23 cellular contexts compared by ENCODE assay signal in the genomic region with DNA sequence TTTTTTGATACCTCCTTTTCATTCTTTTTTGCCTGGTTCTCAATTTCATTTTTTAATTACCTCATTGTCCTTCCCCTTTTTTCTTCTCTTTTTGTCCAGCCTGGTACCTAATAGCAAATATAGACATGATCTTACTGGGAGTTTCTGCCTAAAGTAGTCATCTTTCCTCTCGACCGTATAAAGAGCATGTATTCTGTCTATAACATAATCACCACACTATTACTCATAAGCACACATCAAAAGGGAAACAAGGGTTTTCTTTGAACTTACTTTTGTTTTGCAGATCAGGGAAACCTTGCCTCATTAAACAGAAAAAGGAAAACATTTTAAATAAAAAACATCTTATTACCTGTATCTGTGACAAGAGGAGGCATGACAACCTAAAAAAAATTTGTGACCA. TPM values are rescaled to one million over a fixed set of nuclear protein-coding genes. Genes with fewer than 3 reads are reported as not detected.
DNase-seq lines count a peak whose midpoint lies in the region; ATAC-seq, FAIRE-seq and TF ChIP-seq lines count a peak whose summit lies in the region.
"Had no signal": no experiment of that assay in that cellular context is flagged by ENCODE, and none has a peak within 500 bp of the region (broad histone marks: within the 10 kb centered on the region; RNA-seq: fewer than 3 reads in every experiment).

No MANE protein-coding gene starts in this region.

- H3K4me1 ChIP-seq in K562 (replicated peaks in 1 of 2; ENCODE audit: control insufficient read depth in 2 of 2, insufficient read depth in 2 of 2, low read length in 2 of 2) = no peaks in the 10 kb centered on the region
- no peaks in the 10 kb centered on the region for H3K4me1 ChIP-seq in ovary (ENCODE audit: insufficient read depth)
- H3K4me1 ChIP-seq: esophagus squamous epithelium had no signal

- H3K27ac Mint-ChIP-seq in activated T-cell treated with anti-CD3 and anti-CD28 coated beads, Interleukin-2, amount 50 U/mL, for 24 hours = peak overlapping the region; percentile 92
- peak overlapping the region; percentile 69 for H3K27ac Mint-ChIP-seq in T-helper 1 cell treated with Interleukin-12 subunit alpha and Interleukin-12 subunit beta and Interleukin-4 antibody, amounts not matched to agents 30 μg/mL and 1 μg/mL, for 36 hours
- peak overlapping the region; percentile 6 for H3K27ac Mint-ChIP-seq in stimulated activated naive B cell treated with anti-CD40 and anti-IgM and Interleukin-4, amounts not matched to agents 10 μg/mL and 1 μg/mL and 100 μg/mL, for 72 hours
- H3K27ac Mint-ChIP-seq: activated B cell treated with CpG ODN at 0.5 μM for 24 hours had no signal

- TF ChIP-seq CTCF in K562 (IDR thresholded peaks at IDR 0.05 in 2 of 3, conservative IDR thresholded peaks at IDR 0.05 in 1 of 3; ENCODE audit: insufficient read depth in 2 of 3, low read depth in 1 of 3, low read length in 3 of 3) = no peak
- TF ChIP-seq CTCF in ovary (IDR thresholded peaks at IDR 0.05) = no peak

- H3K27me3 ChIP-seq in K562 (ENCODE audit: control insufficient read depth in 2 of 2, insufficient read depth in 2 of 2, low read length in 2 of 2) (no peaks in the 10 kb centered on the region), ovary (no peaks in the 10 kb centered on the region)
- H3K27me3 ChIP-seq: esophagus squamous epithelium had no signal

- H3K9me1 ChIP-seq in K562 (ENCODE audit: control insufficient read depth, insufficient read depth, low read length) = no peaks in the 10 kb centered on the region

- H3K4me3 Mint-ChIP-seq in activated T-cell treated with anti-CD3 and anti-CD28 coated beads, Interleukin-2, amount 50 U/mL, for 24 hours = no peak overlapping the region
- peak overlapping the region; percentile 38 for H3K4me3 Mint-ChIP-seq in T-helper 1 cell treated with Interleukin-12 subunit alpha and Interleukin-12 subunit beta and Interleukin-4 antibody, amounts not matched to agents 30 μg/mL and 1 μg/mL, for 36 hours
- no peak overlapping the region for H3K4me3 Mint-ChIP-seq in stimulated activated naive B cell treated with anti-CD40 and anti-IgM and Interleukin-4, amounts not matched to agents 10 μg/mL and 1 μg/mL and 100 μg/mL, for 72 hours
- H3K4me3 Mint-ChIP-seq: activated B cell treated with CpG ODN at 0.5 μM for 24 hours, brain, neural crest cell had no signal

- TF ChIP-seq RAD21 in K562 (CRISPR knock-in tag; conservative IDR thresholded peaks at IDR 0.05 in 1 of 2, IDR thresholded peaks at IDR 0.05 in 1 of 2) = no peak

- H3K4me2 ChIP-seq in K562 (ENCODE audit: insufficient read depth, low read length) = no peak overlapping the region
- H3K4me2 ChIP-seq: KMS-11 had no signal

- peak; percentile 26 for FAIRE-seq in K562 (lab: Jason Lieb, UNC)
- FAIRE-seq: GM12891, RCC 7860 had no signal

- no peaks in the 10 kb centered on the region for H3K27me3 Mint-ChIP-seq in activated T-cell treated with anti-CD3 and anti-CD28 coated beads, Interleukin-2, amount 50 U/mL, for 24 hours
- no peaks in the 10 kb centered on the region for H3K27me3 Mint-ChIP-seq in T-helper 1 cell treated with Interleukin-12 subunit alpha and Interleukin-12 subunit beta and Interleukin-4 antibody, amounts not matched to agents 30 μg/mL and 1 μg/mL, for 36 hours (ENCODE audit: low read depth)
- H3K27me3 Mint-ChIP-seq in stimulated activated naive B cell treated with anti-CD40 and anti-IgM and Interleukin-4, amounts not matched to agents 10 μg/mL and 1 μg/mL and 100 μg/mL, for 72 hours = no peaks in the 10 kb centered on the region
- H3K27me3 Mint-ChIP-seq: activated B cell treated with CpG ODN at 0.5 μM for 24 hours, brain had no signal

- H3K36me3 Mint-ChIP-seq in activated T-cell treated with anti-CD3 and anti-CD28 coated beads, Interleukin-2, amount 50 U/mL, for 24 hours (ENCODE audit: low read depth) = peaks cover 87% of the 10 kb centered on the region
- H3K36me3 Mint-ChIP-seq in T-helper 1 cell treated with Interleukin-12 subunit alpha and Interleukin-12 subunit beta and Interleukin-4 antibody, amounts not matched to agents 30 μg/mL and 1 μg/mL, for 36 hours (ENCODE audit: low read depth) = peaks cover 48% of the 10 kb centered on the region
- peaks cover 17 to 19% of the 10 kb centered on the region in 2 donors for H3K36me3 Mint-ChIP-seq in stimulated activated naive B cell treated with anti-CD40 and anti-IgM and Interleukin-4, amounts not matched to agents 10 μg/mL and 1 μg/mL and 100 μg/mL, for 72 hours

- no peak overlapping the region for H3K9ac ChIP-seq in K562 (ENCODE audit: insufficient read depth in 1 of 2, low read depth in 2 of 2, low read length in 2 of 2)
- H3K9ac ChIP-seq: GM23248, KMS-11 had no signal

- peaks cover 36% of the 10 kb centered on the region; the same call in 2 of the 3 replicates for H3K36me3 ChIP-seq in K562 (ENCODE audit: control insufficient read depth, insufficient read depth, low read length)
- no peaks in the 10 kb centered on the region for H3K36me3 ChIP-seq in ovary

- no peak for ATAC-seq in K562
- ATAC-seq in stimulated activated naive B cell treated with anti-CD40 and anti-IgM and Interleukin-4, amounts not matched to agents 10 μg/mL and 1 μg/mL and 100 μg/mL, for 72 hours (replicated peaks) = no peak
- no peak for ATAC-seq in GM21786 (IDR thresholded peaks at IDR 0.05; ENCODE audit: unreplicated experiment)

- DNase-seq in activated T-cell treated with anti-CD3 and anti-CD28 coated beads, Interleukin-2, amount 50 U/mL, for 24 hours = no peak
- no peak for DNase-seq in activated T-cell treated with anti-CD3 and anti-CD28 coated beads, Interleukin-2, amount 50 U/mL, for 1 hour
- DNase-seq in K562 (ENCODE audit: extremely low read depth in 1 of 4, low spot score in 3 of 4) (no peak), dedifferentiated amniotic fluid mesenchymal stem cell (ENCODE audit: extremely low spot score) (no peak), ovary (no peak)
- no peak for DNase-seq in stimulated activated naive B cell treated with anti-CD40 and anti-IgM and Interleukin-4, amounts not matched to agents 10 μg/mL and 1 μg/mL and 100 μg/mL, for 72 hours
- DNase-seq: activated B cell treated with CpG ODN at 0.5 μM for 24 hours; COR-L47; esophagus squamous epithelium; GM23248; head of caudate nucleus; islet precursor cell; mesenchymal stem cell; NCI-H1092 treated with DMSO at 0.1 percent for 48 hours; NCI-H82; stimulated activated CD4-positive, alpha-beta T cell treated with anti-CD3 and anti-CD28 coated beads, Interleukin-12 subunit alpha, Interleukin-12 subunit beta, amount 100 ng/mL, for 4 hours had no signal

- H3K27ac ChIP-seq in K562 (ENCODE audit: extremely low read depth, low read depth, low read length) = no peak overlapping the region
- no peak overlapping the region for H3K27ac ChIP-seq in ovary
- H3K27ac ChIP-seq: esophagus squamous epithelium, GM23248, KMS-11 had no signal

- no TSS peak for BruUV-seq in K562 (replicated peaks; lab: Mats Ljungman, UMichigan)

- POLR2A ChIA-PET in K562 (lab: Yijun Ruan, JAX) = interaction anchor here (1.5 kb wide), 1 partner anchor 8 kb away, joined by 4 read pairs; no protein-coding TSS in a partner anchor

- H3K4me3 ChIP-seq in K562 = no peak overlapping the region
- no peak overlapping the region for H3K4me3 ChIP-seq in ovary
- H3K4me3 ChIP-seq: esophagus squamous epithelium, GM23248 had no signal

- H2AFZ ChIP-seq in K562 (ENCODE audit: low read depth, low read length) = no peak overlapping the region
- H2AFZ ChIP-seq: GM23248 had no signal

- H3K4me1 Mint-ChIP-seq in activated T-cell treated with anti-CD3 and anti-CD28 coated beads, Interleukin-2, amount 50 U/mL, for 24 hours (ENCODE audit: low read depth) = peaks cover 69% of the 10 kb centered on the region
- peaks cover 28% of the 10 kb centered on the region for H3K4me1 Mint-ChIP-seq in T-helper 1 cell treated with Interleukin-12 subunit alpha and Interleukin-12 subunit beta and Interleukin-4 antibody, amounts not matched to agents 30 μg/mL and 1 μg/mL, for 36 hours (ENCODE audit: low read depth)
- peaks cover 2 to 5% of the 10 kb centered on the region in 2 donors for H3K4me1 Mint-ChIP-seq in stimulated activated naive B cell treated with anti-CD40 and anti-IgM and Interleukin-4, amounts not matched to agents 10 μg/mL and 1 μg/mL and 100 μg/mL, for 72 hours
- H3K4me1 Mint-ChIP-seq: neural crest cell had no signal

- in situ Hi-C loops in K562 (cut with MboI) = no loop called here

- TF ChIP-seq EP300 in K562 (IDR thresholded peaks at IDR 0.05; ENCODE audit: low read length) = no peak
- no peak for TF ChIP-seq EP300 in ovary (IDR thresholded peaks at IDR 0.05)

- intact Hi-C loops in K562 (cut with micrococcal nuclease) (no loop called here), ovary (cut with DNase I) (no loop called here)

- no peaks in the 10 kb centered on the region for H3K79me2 ChIP-seq in K562 (ENCODE audit: control insufficient read depth, insufficient read depth, low read length)

- CTCF ChIA-PET in K562 (lab: Yijun Ruan, JAX; ENCODE audit: low intra/inter-chr PET ratio) = no interaction called here

- WGBS in K562 (ENCODE audit: insufficient coverage, low coverage, missing lambda C conversion rate) = 89% methylated on average over 2 of the region's 2 CpGs
- 78 to 90% (median 84%) methylated on average over 2 of the region's 2 CpGs for WGBS in ovary, 3 donors

- H3K9me3 ChIP-seq in K562 (replicated peaks; ENCODE audit: control insufficient read depth, insufficient read depth, low read depth, low read length) = no peaks in the 10 kb centered on the region
- no peaks in the 10 kb centered on the region for H3K9me3 ChIP-seq in ovary
- H3K9me3 ChIP-seq: esophagus squamous epithelium had no signal

- TF ChIP-seq POLR2A in K562 (conservative IDR thresholded peaks at IDR 0.05) (no peak), ovary (IDR thresholded peaks at IDR 0.05) (no peak)

- no peaks in the 10 kb centered on the region for H3K9me3 Mint-ChIP-seq in activated T-cell treated with anti-CD3 and anti-CD28 coated beads, Interleukin-2, amount 50 U/mL, for 24 hours
- no peaks in the 10 kb centered on the region for H3K9me3 Mint-ChIP-seq in T-helper 1 cell treated with Interleukin-12 subunit alpha and Interleukin-12 subunit beta and Interleukin-4 antibody, amounts not matched to agents 30 μg/mL and 1 μg/mL, for 36 hours
- no peaks in the 10 kb centered on the region for H3K9me3 Mint-ChIP-seq in stimulated activated naive B cell treated with anti-CD40 and anti-IgM and Interleukin-4, amounts not matched to agents 10 μg/mL and 1 μg/mL and 100 μg/mL, for 72 hours
- H3K9me3 Mint-ChIP-seq: activated B cell treated with CpG ODN at 0.5 μM for 24 hours, brain, neural crest cell had no signal

- no peaks in the 10 kb centered on the region for H4K20me1 ChIP-seq in K562 (replicated peaks; ENCODE audit: control insufficient read depth, insufficient read depth, low read length)

RNA-seq across cellular contexts. Expression of gene FAM98B, which starts 33.0 kb away (rescaled TPM):
- 8.0 and 44.2 TPM in 2 replicates for total RNA-seq in K562 (2011; cell fraction: chromatin; rRNA removed; ENCODE audit: low replicate concordance)
- total RNA-seq in K562 (2011; cell fraction: nucleolus; rRNA removed) = 4.5 and 7.1 TPM in 2 replicates
- total RNA-seq in K562 (2011; cell fraction: nucleoplasm; rRNA removed) = 24.4 and 41.8 TPM in 2 replicates
- total RNA-seq in K562 (2014; rRNA removed) = 5.5 and 10.9 TPM in 2 replicates
- 9.4 and 10.0 TPM in 2 replicates for total RNA-seq in K562 (2014; rRNA removed; fragmentation: Illumina TruSeq; extraction: Trizol)
- total RNA-seq in K562 (2015; rRNA removed; fragmentation: Illumina TruSeq; extraction: Trizol) = 7.6 and 8.3 TPM in 2 replicates
- total RNA-seq in K562 (2021) = 26.2 and 29.4 TPM in 2 replicates
- 35.7 and 42.0 TPM in 2 replicates for polyA plus RNA-seq in K562 (2011; rRNA removed)
- polyA plus RNA-seq in K562 (2011; cell fraction: cytosol; rRNA removed) = 2.1 and 5.4 TPM in 2 replicates
- 1.8 and 2.7 TPM in 2 replicates for polyA plus RNA-seq in K562 (2011; cell fraction: nucleus; rRNA removed)
- polyA plus RNA-seq in K562 (2012) = 30.5 and 33.9 TPM in 2 replicates
- polyA plus RNA-seq in K562 (2014; fragmentation: Illumina TruSeq; extraction: Trizol) = 29.5 and 34.0 TPM in 2 replicates
- polyA plus RNA-seq in K562 (2014; fragmentation: Nextera tagmentation; extraction: Ambion mirVana) = 1 to 10 TPM; 3.1 to 3.7 TPM
- 20.6 and 21.4 TPM in 2 replicates for polyA plus RNA-seq in K562 (2014; rRNA removed)
- polyA minus RNA-seq in K562 (2011; rRNA and poly(A)+ RNA removed) = 18.5 and 21.2 TPM in 2 replicates
- polyA minus RNA-seq in K562 (2011; cell fraction: cytosol; rRNA and poly(A)+ RNA removed) = 7.5 and 8.0 TPM in 2 replicates
- polyA minus RNA-seq in K562 (2011; cell fraction: nucleus; rRNA and poly(A)+ RNA removed) = 13.1 and 21.1 TPM in 2 replicates
- 10 to 100 TPM in 6 of 7 donors, 1 to 10 TPM in 1; 9.4 to 31.0 (median 19.8) TPM for total RNA-seq in ovary
- polyA plus RNA-seq in ovary = 10 to 100 TPM; 11.8 to 35.3 TPM

Comparison
In these comparisons a context has a peak if more than half of its experiments do, and no peak if none do; other contexts are left out.
1. H3K27ac Mint-ChIP-seq: peak in every context shown above with its lines; median percentile 92 in activated T-cell treated with anti-CD3 and anti-CD28 coated beads, Interleukin-2, amount 50 U/mL, for 24 hours; 69 in T-helper 1 cell treated with Interleukin-12 subunit alpha and Interleukin-12 subunit beta and Interleukin-4 antibody, amounts not matched to agents 30 μg/mL and 1 μg/mL, for 36 hours; 6 in stimulated activated naive B cell treated with anti-CD40 and anti-IgM and Interleukin-4, amounts not matched to agents 10 μg/mL and 1 μg/mL and 100 μg/mL, for 72 hours.